10 cellular contexts compared by ENCODE assay signal in the genomic region with DNA sequence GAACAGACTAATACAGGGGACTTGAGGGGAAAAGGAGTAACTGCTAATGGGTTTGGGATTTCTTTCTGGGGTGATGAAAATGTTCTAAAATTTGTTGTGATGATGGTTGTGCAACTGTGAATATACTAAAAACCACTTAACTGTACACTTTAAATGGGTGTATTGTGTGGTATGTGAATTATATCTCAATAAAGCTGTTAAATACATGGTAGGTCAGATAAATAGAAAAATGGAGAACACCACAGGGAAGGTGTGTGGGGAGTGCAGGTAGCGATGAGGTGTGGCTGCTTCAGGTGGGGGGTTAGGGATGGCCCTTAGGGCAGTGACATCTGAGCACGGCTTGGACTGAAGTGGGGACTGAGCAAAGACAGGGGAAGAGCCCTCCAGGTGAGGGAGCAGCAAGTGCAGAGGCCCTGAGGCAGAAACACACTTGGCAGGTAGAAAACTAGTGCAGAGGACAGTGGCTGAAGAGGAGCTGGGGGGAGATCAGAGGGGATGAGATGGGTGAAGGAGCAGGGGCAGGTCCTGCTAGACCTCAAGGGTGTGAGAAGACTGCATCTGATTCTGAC. TPM values are rescaled to one million over a fixed set of nuclear protein-coding genes. Genes with fewer than 3 reads are reported as not detected.
DNase-seq lines count a peak whose midpoint lies in the region; ATAC-seq, FAIRE-seq and TF ChIP-seq lines count a peak whose summit lies in the region.
"Had no signal": no experiment of that assay in that cellular context is flagged by ENCODE, and none has a peak within 500 bp of the region (broad histone marks: within the 10 kb centered on the region; RNA-seq: fewer than 3 reads in every experiment).

No MANE protein-coding gene starts in this region.

- H3K4me3 Mint-ChIP-seq in CD4-positive, alpha-beta memory T cell = peak overlapping the region in 7 of 8 donors; percentile 53 to 74 (median 66)

- no peak for TF ChIP-seq EP300 in H1 (IDR thresholded peaks at IDR 0.05; ENCODE audit: borderline replicate concordance in 1 of 2, low read depth in 2 of 2, low read length in 2 of 2)

- H3K36me3 Mint-ChIP-seq in CD4-positive, alpha-beta memory T cell = peaks cover 30 to 54% of the 10 kb centered on the region in 2 donors

- peaks cover 0 to 93% of the 10 kb centered on the region in 2 experiments; a peak in 2 of 4 replicates for H3K79me2 ChIP-seq in H1 (ENCODE audit: control insufficient read depth in 1 of 2, insufficient read depth in 2 of 2, low read length in 2 of 2)

- no peak for FAIRE-seq in H1 (lab: Jason Lieb, UNC)

- H3K56ac ChIP-seq in H1 (replicated peaks; ENCODE audit: insufficient read length, low read depth, low read length) = no peak overlapping the region

- CTCF ChIA-PET in CD4-positive, alpha-beta memory T cell (lab: Charles Lee; ENCODE audit: partially characterized antibody) = interaction anchor here (1.0 to 13.9 kb wide), 6 partner anchors 11 to 76 kb away, joined by 3 to 300 read pairs (median 6); a partner anchor contains a TSS
- CTCF ChIA-PET in RWPE1 (lab: Yijun Ruan, JAX) (interaction anchor here (0.7 to 3.1 kb wide), 3 partner anchors 17 to 158 kb away, joined by 3 to 11 read pairs (median 5); no protein-coding TSS in a partner anchor), H1 (lab: Charles Lee; ENCODE audit: partially characterized antibody) (interaction anchor here (1.1 to 35.5 kb wide), 6 partner anchors 7 to 158 kb away, joined by 5 to 825 read pairs (median 23); no protein-coding TSS in a partner anchor)

- H3K4me3 ChIP-seq in CD4-positive, alpha-beta memory T cell (ENCODE audit: low read length in 2 of 2) = no peak overlapping the region
- H3K4me3 ChIP-seq in H1 (ENCODE audit: extremely low read depth in 1 of 4, insufficient read depth in 2 of 4, low read depth in 3 of 4, low read length in 4 of 4) = no peak overlapping the region
- H3K4me3 ChIP-seq in psoas muscle = no peak overlapping the region

- TF ChIP-seq CTCF in RWPE1 (conservative IDR thresholded peaks at IDR 0.05; ENCODE audit: low read depth) (no peak), H1 (IDR thresholded peaks at IDR 0.05; ENCODE audit: control extremely low read depth in 1 of 3, insufficient read depth in 1 of 3, low read depth in 1 of 3, low read length in 3 of 3) (no peak), psoas muscle (IDR thresholded peaks at IDR 0.05) (no peak)

- H4K91ac ChIP-seq in H1 (replicated peaks; ENCODE audit: insufficient read length, low read length) = no peak overlapping the region

- no peak for ATAC-seq in psoas muscle
- no peak for ATAC-seq in GM18517 (IDR thresholded peaks at IDR 0.05; ENCODE audit: unreplicated experiment)
- ATAC-seq: left lobe of liver had no signal

- H2BK15ac ChIP-seq in H1 (ENCODE audit: low read length) = 0 out of 2 replicates have a peak overlapping the region, but pooled peaks have one; percentile 61

- peak overlapping the region; percentile 79 to 97 (median 90) for H3K27ac Mint-ChIP-seq in CD4-positive, alpha-beta memory T cell

- no peaks in the 10 kb centered on the region for H3K9me3 Mint-ChIP-seq in CD4-positive, alpha-beta memory T cell

- H3K23ac ChIP-seq in H1 (ENCODE audit: insufficient read length) = no peak overlapping the region

- POLR2A ChIA-PET in CD4-positive, alpha-beta memory T cell (lab: Charles Lee; ENCODE audit: partially characterized antibody) = interaction anchor here (0.9 to 36.2 kb wide), 5 partner anchors 14 to 66 kb away, joined by 3 to 1317 read pairs (median 6); a partner anchor contains a TSS
- POLR2A ChIA-PET in RWPE1 (lab: Yijun Ruan, JAX; ENCODE audit: low non-redundant PET) = no interaction called here
- POLR2A ChIA-PET in H1 (lab: Charles Lee; ENCODE audit: partially characterized antibody) = interaction anchor here (1.1 to 3.0 kb wide), 4 partner anchors 8 to 23 kb away, joined by 3 to 16 read pairs (median 6); a partner anchor contains a TSS

- no peak overlapping the region for H2BK20ac ChIP-seq in H1 (ENCODE audit: low read length)

- H2BK120ac ChIP-seq in H1 (replicated peaks; ENCODE audit: low read depth, low read length) = no peak overlapping the region

- H2BK12ac ChIP-seq in H1 (ENCODE audit: low read depth, low read length) = 0 out of 2 replicates have a peak overlapping the region, but pooled peaks have one; percentile 50

- no peak overlapping the region for H2AFZ ChIP-seq in H1 (ENCODE audit: low read length)

- no peaks in the 10 kb centered on the region for H3K9me3 ChIP-seq in CD4-positive, alpha-beta memory T cell (ENCODE audit: control insufficient read depth in 1 of 2, low read length in 2 of 2)
- H3K9me3 ChIP-seq in H1 (ENCODE audit: insufficient read depth in 2 of 2, low read depth in 1 of 2, low read length in 1 of 2) (no peaks in the 10 kb centered on the region), psoas muscle (no peaks in the 10 kb centered on the region)

- H4K8ac ChIP-seq in H1 (ENCODE audit: extremely low read depth, insufficient read depth, low read length) = no peak overlapping the region

- peaks cover 100% of the 10 kb centered on the region for H3K4me1 ChIP-seq in CD4-positive, alpha-beta memory T cell (ENCODE audit: insufficient read depth, low read length)
- peaks cover 0 to 30% (median 11%) of the 10 kb centered on the region in 4 experiments; a peak in 5 of 7 replicates for H3K4me1 ChIP-seq in H1 (replicated peaks in 1 of 4; ENCODE audit: control insufficient read depth in 3 of 4, insufficient read depth in 4 of 4, low read length in 3 of 4)
- peaks cover 52% of the 10 kb centered on the region for H3K4me1 ChIP-seq in psoas muscle

- intact Hi-C loops in CD4-positive, alpha-beta memory T cell (cut with micrococcal nuclease) = loop anchor here (5.0 kb wide), 1 partner anchor 122 kb away; no protein-coding TSS in a partner anchor
- intact Hi-C loops in psoas muscle (cut with DNase I) = no loop called here

- H3K27me3 ChIP-seq in CD4-positive, alpha-beta memory T cell (ENCODE audit: insufficient read depth, low read length) = no peaks in the 10 kb centered on the region
- H3K27me3 ChIP-seq in H1 (replicated peaks in 1 of 4; ENCODE audit: control insufficient read depth in 3 of 4, extremely low read depth in 1 of 4, insufficient read depth in 3 of 4, low read length in 3 of 4) (no peaks in the 10 kb centered on the region), psoas muscle (ENCODE audit: insufficient read depth in 3 of 3, low read length in 2 of 3) (no peaks in the 10 kb centered on the region)

- H3K9ac ChIP-seq in H1 (replicated peaks in 1 of 4; ENCODE audit: extremely low read depth in 1 of 4, low read depth in 3 of 4, low read length in 3 of 4) = peak overlapping the region in 1 of 4 experiments; percentile 37; a peak in 1 of 7 replicates

- peaks cover 17% of the 10 kb centered on the region for H3K79me1 ChIP-seq in H1 (ENCODE audit: low read depth, low read length)

- no peak overlapping the region for H3K14ac ChIP-seq in H1 (ENCODE audit: insufficient read length)

- DNase-seq in CD4-positive, alpha-beta memory T cell = no peak
- no peak for DNase-seq in RWPE1 (ENCODE audit: low spot score)
- no peak for DNase-seq in H1 (ENCODE audit: low read depth in 1 of 2, low spot score in 2 of 2)
- no peak for DNase-seq in psoas muscle
- DNase-seq in ecto neural progenitor cell (ENCODE audit: low spot score) = no peak
- no peak for DNase-seq in NCI-H146 treated with DMSO at 0.1 percent for 48 hours (lab: John Stamatoyannopoulos, UW; ENCODE audit: unreplicated experiment)
- DNase-seq in NCI-H2029 (lab: John Stamatoyannopoulos, UW) = no peak
- DNase-seq: NCI-H2171 had no signal

- H3K27ac ChIP-seq in CD4-positive, alpha-beta memory T cell (ENCODE audit: low read depth, low read length) = peak overlapping the region; percentile 37
- H3K27ac ChIP-seq in RWPE1 (peak overlapping the region; percentile 100), H1 (ENCODE audit: low read depth, low read length) (no peak overlapping the region), psoas muscle (peak overlapping the region; percentile 55)

- H3K23me2 ChIP-seq in H1 (ENCODE audit: low read depth, low read length) = no peaks in the 10 kb centered on the region

- peak overlapping the region; percentile 21 for H4K5ac ChIP-seq in H1 (ENCODE audit: insufficient read length, low read depth, low read length)

- H3K4ac ChIP-seq in H1 (replicated peaks; ENCODE audit: insufficient read length, low read depth, low read length) = no peak overlapping the region

- no peak for TF ChIP-seq POLR2A in H1 (IDR thresholded peaks at IDR 0.05; ENCODE audit: control extremely low read depth in 1 of 2, low read depth in 2 of 2, low read length in 2 of 2)

- 91% methylated on average over 2 of the region's 2 CpGs; no CpG with 5 or more reads in 1 of the 2 experiments for WGBS in H1 (ENCODE audit: extremely low coverage in 1 of 2, insufficient coverage in 1 of 2, insufficient read length in 1 of 2, insufficient replicate concordance in 2 of 2, low coverage in 1 of 2, low lambda C conversion rate in 2 of 2, missing lambda C conversion rate in 1 of 2), 2 experiments
- WGBS in psoas muscle, 3 donors = 91 to 98% (median 92%) methylated on average over 2 of the region's 2 CpGs

- H3K4me2 ChIP-seq in H1 (ENCODE audit: insufficient read depth in 1 of 2, low read depth in 2 of 2, low read length in 2 of 2) = no peak overlapping the region

- no peak for TF ChIP-seq RAD21 in H1 (IDR thresholded peaks at IDR 0.05 in 1 of 2, conservative IDR thresholded peaks at IDR 0.05 in 1 of 2; ENCODE audit: low read depth in 2 of 2, low read length in 2 of 2)

- peak overlapping the region; percentile 35; the same call in 1 of the 2 replicates for H2BK5ac ChIP-seq in H1 (ENCODE audit: low read depth, low read length)

- peak overlapping the region; percentile 19; the same call in 1 of the 2 replicates for H3K18ac ChIP-seq in H1 (ENCODE audit: extremely low read depth, low read length)

- H3K36me3 ChIP-seq in CD4-positive, alpha-beta memory T cell (ENCODE audit: insufficient read depth, low read length) = peaks cover 6% of the 10 kb centered on the region
- no peaks in the 10 kb centered on the region for H3K36me3 ChIP-seq in H1 (ENCODE audit: control insufficient read depth in 2 of 4, insufficient read depth in 4 of 4, low read length in 3 of 4)
- no peaks in the 10 kb centered on the region for H3K36me3 ChIP-seq in psoas muscle (ENCODE audit: insufficient read depth in 1 of 2, low read depth in 1 of 2)

- peaks cover 65 to 99% (median 83%) of the 10 kb centered on the region in 4 donors for H3K4me1 Mint-ChIP-seq in CD4-positive, alpha-beta memory T cell

- peaks cover 16 to 34% of the 10 kb centered on the region in 2 experiments for H4K20me1 ChIP-seq in H1 (replicated peaks in 1 of 2; ENCODE audit: control insufficient read depth in 1 of 2, insufficient read depth in 2 of 2, low read length in 2 of 2)

- H2AK5ac ChIP-seq in H1 (ENCODE audit: low read depth, low read length) = no peak overlapping the region

- no peaks in the 10 kb centered on the region for H3K27me3 Mint-ChIP-seq in CD4-positive, alpha-beta memory T cell

RNA-seq across cellular contexts. Expression of a gene that starts 20.9 kb away (rescaled TPM):
- total RNA-seq in CD4-positive, alpha-beta memory T cell = 100 to 1,000 TPM; 516 to 550 TPM
- 100 to 1,000 TPM in 1 of 2 donors, 10 to 100 TPM in 1; 95.4 to 205 TPM for polyA plus RNA-seq in CD4-positive, alpha-beta memory T cell
- total RNA-seq in H1 (2021; fragmentation: NEBNext Ultra II Directional; extraction: Animal tissue kit (Norgen Biotek cat#: 25700)) = 50.8 and 51.3 TPM in 2 replicates
- polyA plus RNA-seq in H1 (2011; rRNA removed) (29.8 and 61.0 TPM in 2 replicates), psoas muscle (1 to 10 TPM; 3.6 to 6.1 (median 5.1) TPM)
- polyA plus RNA-seq in H1 (2011; cell fraction: cytosol; rRNA removed) = 21.7 TPM
- 44.6 TPM for polyA plus RNA-seq in H1 (2011; cell fraction: nucleus; rRNA removed)
- 25.4 to 46.5 TPM (median 38.1 TPM) in 4 replicates for polyA plus RNA-seq in H1 (2012, experiment 1 of 2)
- polyA plus RNA-seq in H1 (2012, experiment 2 of 2) = 23.9 TPM
- 23.7 TPM for polyA plus RNA-seq in H1 (2013, experiment 1 of 2)
- polyA plus RNA-seq in H1 (2013, experiment 2 of 2) = 21.4 TPM
- polyA minus RNA-seq in H1 (2011; rRNA and poly(A)+ RNA removed) = 17.4 and 17.6 TPM in 2 replicates
- 13.5 TPM for polyA minus RNA-seq in H1 (2011; cell fraction: cytosol; rRNA and poly(A)+ RNA removed)
- 20.7 TPM for polyA minus RNA-seq in H1 (2011; cell fraction: nucleus; rRNA and poly(A)+ RNA removed)
- 10 to 100 TPM in 1 of 4 donors, 1 to 10 TPM in 3; 3.6 to 11.4 (median 8.3) TPM for total RNA-seq in psoas muscle

RNA-seq across cellular contexts. Expression of a gene that starts 22.3 kb away (rescaled TPM):
- total RNA-seq in CD4-positive, alpha-beta memory T cell = 10 to 100 TPM; 37.0 to 39.7 TPM
- 10 to 100 TPM; 41.0 to 43.1 TPM for polyA plus RNA-seq in CD4-positive, alpha-beta memory T cell
- total RNA-seq in H1 (2021; fragmentation: NEBNext Ultra II Directional; extraction: Animal tissue kit (Norgen Biotek cat#: 25700)) = 45.4 and 48.8 TPM in 2 replicates
- polyA plus RNA-seq in H1 (2011; rRNA removed) (95.4 and 110 TPM in 2 replicates), psoas muscle (10 to 100 TPM; 16.6 to 39.6 (median 37.1) TPM)
- polyA plus RNA-seq in H1 (2011; cell fraction: cytosol; rRNA removed) = 55.5 TPM
- 67.9 TPM for polyA plus RNA-seq in H1 (2011; cell fraction: nucleus; rRNA removed)
- 34.5 to 60.4 TPM (median 57.6 TPM) in 4 replicates for polyA plus RNA-seq in H1 (2012, experiment 1 of 2)
- polyA plus RNA-seq in H1 (2012, experiment 2 of 2) = 64.1 TPM
- polyA plus RNA-seq in H1 (2013, experiment 1 of 2) = 39.2 TPM
- 39.2 TPM for polyA plus RNA-seq in H1 (2013, experiment 2 of 2)
- 37.7 and 56.7 TPM in 2 replicates for polyA minus RNA-seq in H1 (2011; rRNA and poly(A)+ RNA removed)
- 37.1 TPM for polyA minus RNA-seq in H1 (2011; cell fraction: cytosol; rRNA and poly(A)+ RNA removed)
- 41.0 TPM for polyA minus RNA-seq in H1 (2011; cell fraction: nucleus; rRNA and poly(A)+ RNA removed)
- total RNA-seq in psoas muscle = 10 to 100 TPM in 3 of 4 donors, 1 to 10 TPM in 1; 9.7 to 17.4 (median 12.2) TPM

RNA-seq across cellular contexts. Expression of a gene that starts 29.3 kb away (rescaled TPM):
- 1 to 10 TPM in 1 of 2 experiments, under 1 TPM in 1; 0.72 to 1.8 TPM for total RNA-seq in CD4-positive, alpha-beta memory T cell
- under 1 TPM; 0.26 to 0.79 TPM for polyA plus RNA-seq in CD4-positive, alpha-beta memory T cell
- total RNA-seq in H1 (2021; fragmentation: NEBNext Ultra II Directional; extraction: Animal tissue kit (Norgen Biotek cat#: 25700)) = 12.2 and 13.4 TPM in 2 replicates
- 15.4 and 27.4 TPM in 2 replicates for polyA plus RNA-seq in H1 (2011; rRNA removed)
- polyA plus RNA-seq in H1 (2011; cell fraction: cytosol; rRNA removed) = 15.3 TPM
- 42.3 TPM for polyA plus RNA-seq in H1 (2011; cell fraction: nucleus; rRNA removed)
- polyA plus RNA-seq in H1 (2012, experiment 1 of 2) = 11.0 to 14.5 TPM (median 13.0 TPM) in 4 replicates
- 10.5 TPM for polyA plus RNA-seq in H1 (2012, experiment 2 of 2)
- 12.9 TPM for polyA plus RNA-seq in H1 (2013, experiment 1 of 2)
- 11.8 TPM for polyA plus RNA-seq in H1 (2013, experiment 2 of 2)
- polyA minus RNA-seq in H1 (2011; rRNA and poly(A)+ RNA removed) = 1.8 and 4.1 TPM in 2 replicates
- polyA minus RNA-seq in H1 (2011; cell fraction: cytosol; rRNA and poly(A)+ RNA removed) = 16.4 TPM
- 10.7 TPM for polyA minus RNA-seq in H1 (2011; cell fraction: nucleus; rRNA and poly(A)+ RNA removed)
- under 1 TPM in 2 of 4 donors, not detected in 2; 0.40 to 0.44 TPM for total RNA-seq in psoas muscle
- under 1 TPM in 2 of 3 donors, not detected in 1; 0.05 to 0.12 TPM for polyA plus RNA-seq in psoas muscle

RNA-seq across cellular contexts. Expression of a gene that starts 43.1 kb away (rescaled TPM):
- 10 to 100 TPM; 35.7 to 38.1 TPM for total RNA-seq in CD4-positive, alpha-beta memory T cell
- polyA plus RNA-seq in CD4-positive, alpha-beta memory T cell = 10 to 100 TPM; 10.2 to 18.5 TPM
- total RNA-seq in H1 (2021; fragmentation: NEBNext Ultra II Directional; extraction: Animal tissue kit (Norgen Biotek cat#: 25700)) = 21.8 and 27.0 TPM in 2 replicates
- polyA plus RNA-seq in H1 (2011; rRNA removed) (34.1 and 49.5 TPM in 2 replicates), psoas muscle (10 to 100 TPM; 14.0 to 31.4 (median 14.8) TPM)
- 27.6 TPM for polyA plus RNA-seq in H1 (2011; cell fraction: cytosol; rRNA removed)
- polyA plus RNA-seq in H1 (2011; cell fraction: nucleus; rRNA removed) = 38.3 TPM
- polyA plus RNA-seq in H1 (2012, experiment 1 of 2) = 11.6 to 21.8 TPM (median 18.9 TPM) in 4 replicates
- 18.6 TPM for polyA plus RNA-seq in H1 (2012, experiment 2 of 2)
- 26.2 TPM for polyA plus RNA-seq in H1 (2013, experiment 1 of 2)
- polyA plus RNA-seq in H1 (2013, experiment 2 of 2) = 25.6 TPM
- polyA minus RNA-seq in H1 (2011; rRNA and poly(A)+ RNA removed) = 16.4 and 19.0 TPM in 2 replicates
- polyA minus RNA-seq in H1 (2011; cell fraction: cytosol; rRNA and poly(A)+ RNA removed) = 32.7 TPM
- polyA minus RNA-seq in H1 (2011; cell fraction: nucleus; rRNA and poly(A)+ RNA removed) = 24.5 TPM
- 10 to 100 TPM in 3 of 4 donors, 1 to 10 TPM in 1; 8.9 to 52.6 (median 27.3) TPM for total RNA-seq in psoas muscle
